Comparison of ENCODE assay signal across 8 cellular contexts in genomic region chr6:14638932-14639875, GRCh38.
A peak's percentile ranks its signal among the peaks of the same experiment; 100 is the strongest.
DNase-seq lines count a peak whose midpoint lies in the region; ATAC-seq, FAIRE-seq and TF ChIP-seq lines count a peak whose summit lies in the region.
"Had no signal": no experiment of that assay in that cellular context is flagged by ENCODE, and none has a peak within 500 bp of the region (broad histone marks: within the 10 kb centered on the region; RNA-seq: fewer than 3 reads in every experiment).

No MANE protein-coding gene starts in this region.

- FAIRE-seq in GM19239 (lab: Jason Lieb, UNC) = peak; percentile 37
- FAIRE-seq: islet of Langerhans had no signal

- peaks cover 2 to 5% of the 10 kb centered on the region in 2 donors for H3K4me1 ChIP-seq in breast epithelium
- H3K4me1 ChIP-seq in left lung = peaks cover 0 to 21% of the 10 kb centered on the region in 2 donors

- TF ChIP-seq POLR2A in breast epithelium (IDR thresholded peaks at IDR 0.05) = no peak

- no peaks in the 10 kb centered on the region for H3K36me3 ChIP-seq in breast epithelium
- no peaks in the 10 kb centered on the region for H3K36me3 ChIP-seq in left lung

- peak overlapping the region; percentile 24 to 49 (median 25) for H3K4me3 ChIP-seq in breast epithelium
- H3K4me3 ChIP-seq in left lung = peak overlapping the region in 1 of 2 donors; percentile 6

- DNase-seq in GM19239 (ENCODE audit: insufficient read length, low spot score) (no peak), NCI-H146 treated with DMSO at 0.1 percent for 48 hours (lab: John Stamatoyannopoulos, UW; ENCODE audit: unreplicated experiment) (peak; percentile 45), breast epithelium (ENCODE audit: low spot score in 2 of 2) (peak in 1 of 2 donors; percentile 22), left lung (no peak), T-helper 2 cell (no peak)
- no peak for DNase-seq in activated CD4-positive, CD25-positive, alpha-beta regulatory T cell treated with anti-CD3 and anti-CD28 coated beads, Interleukin-2, amount 50 U/mL, for 72 hours
- no peak for DNase-seq in stimulated activated naive CD4-positive, alpha-beta T cell (lab: John Stamatoyannopoulos, UW)

- intact Hi-C loops in breast epithelium (cut with DNase I; ENCODE audit: low total_unique reads) = no loop called here
- intact Hi-C loops in left lung (cut with DNase I) = no loop called here

- H3K27ac ChIP-seq in breast epithelium (peak overlapping the region; percentile 19 to 40), left lung (peak overlapping the region in 1 of 2 donors; percentile 6)

- peak in 1 of 3 donors; percentile 7 for TF ChIP-seq CTCF in breast epithelium (IDR thresholded peaks at IDR 0.05)
- no peak for TF ChIP-seq CTCF in left lung (IDR thresholded peaks at IDR 0.05)

- H3K27me3 ChIP-seq in breast epithelium = no peaks in the 10 kb centered on the region
- H3K27me3 ChIP-seq in left lung = no peaks in the 10 kb centered on the region

- peak; percentile 55 for ATAC-seq in left lung

- H3K9me3 ChIP-seq in breast epithelium = no peaks in the 10 kb centered on the region
- no peaks in the 10 kb centered on the region for H3K9me3 ChIP-seq in left lung
